2 cellular contexts compared by ENCODE assay signal in genomic region chr11:2215230-2215560, GRCh38.
TF ChIP-seq lines count a peak whose summit lies in the region.

No MANE protein-coding gene starts in this region.

TF ChIP-seq in HepG2, 621 proteins besides CTCF, POLR2A, EP300 and RAD21:
- TF ChIP-seq CHD4 (IDR thresholded peaks at IDR 0.05; ENCODE audit: borderline replicate concordance, low read length), result 0 out of 2 replicates have a peak, but pooled peaks have one; percentile 26
- TF ChIP-seq SNAI1 (CRISPR knock-in tag; IDR thresholded peaks at IDR 0.05; ENCODE audit: borderline replicate concordance), result 0 out of 2 replicates have a peak, but pooled peaks have one; percentile 47
- TF ChIP-seq ZSCAN25 (CRISPR knock-in tag; IDR thresholded peaks at IDR 0.05), result no peak

TF ChIP-seq in WTC11, 78 proteins besides CTCF, POLR2A, EP300 and RAD21:
- no peak for TF ChIP-seq EMX1 (CRISPR knock-in tag; IDR thresholded peaks at IDR 0.05)
- no peak for TF ChIP-seq ZNF232 (CRISPR knock-in tag; IDR thresholded peaks at IDR 0.05)
- TF ChIP-seq ATF6 (CRISPR knock-in tag; IDR thresholded peaks at IDR 0.05), result no peak
- TF ChIP-seq ZNF138 (CRISPR knock-in tag; conservative IDR thresholded peaks at IDR 0.05), result no peak
- no peak for TF ChIP-seq ELF4 (CRISPR knock-in tag; IDR thresholded peaks at IDR 0.05; ENCODE audit: low read depth)
- no peak for TF ChIP-seq E2F4 (CRISPR knock-in tag; IDR thresholded peaks at IDR 0.05; ENCODE audit: borderline replicate concordance, low read depth)
- no peak for TF ChIP-seq RELA (CRISPR knock-in tag; IDR thresholded peaks at IDR 0.05; ENCODE audit: borderline replicate concordance)
- no peak for TF ChIP-seq FOXJ3 (CRISPR knock-in tag; IDR thresholded peaks at IDR 0.05; ENCODE audit: borderline replicate concordance)
- TF ChIP-seq HMGA2 (CRISPR knock-in tag; IDR thresholded peaks at IDR 0.05), result no peak
- TF ChIP-seq SOX15 (CRISPR knock-in tag; IDR thresholded peaks at IDR 0.05), result no peak
- TF ChIP-seq CBFB (CRISPR knock-in tag; IDR thresholded peaks at IDR 0.05; ENCODE audit: low read depth), result no peak
- TF ChIP-seq ATF3 (CRISPR knock-in tag; conservative IDR thresholded peaks at IDR 0.05), result no peak
- no peak for TF ChIP-seq KAT7 (CRISPR knock-in tag; IDR thresholded peaks at IDR 0.05; ENCODE audit: borderline replicate concordance)
